ENCODE assay signal across 8 cellular contexts in genomic region chr5:176535101-176535654, GRCh38. TPM values are rescaled to one million over a fixed set of nuclear protein-coding genes. Genes with fewer than 3 reads are reported as not detected.
DNase-seq lines count a peak whose midpoint lies in the region; ATAC-seq and TF ChIP-seq lines count a peak whose summit lies in the region.

No MANE protein-coding gene starts in this region.

- H3K79me1 ChIP-seq in mesendoderm (ENCODE audit: low read length), result peaks cover 8% of the 10 kb centered on the region

- intact Hi-C loops in upper lobe of right lung (cut with DNase I), result no loop called here

- no peak overlapping the region for H2AK5ac ChIP-seq in mesendoderm (ENCODE audit: low read length)

- H3K27me3 ChIP-seq in Peyer's patch (no peaks in the 10 kb centered on the region), mesendoderm (ENCODE audit: insufficient read depth, low read length, poor library complexity) (no peaks in the 10 kb centered on the region), upper lobe of right lung (no peaks in the 10 kb centered on the region)

- no peaks in the 10 kb centered on the region for H3K9me3 ChIP-seq in Peyer's patch
- no peaks in the 10 kb centered on the region for H3K9me3 ChIP-seq in upper lobe of right lung

- H2BK5ac ChIP-seq in mesendoderm (ENCODE audit: low read length), result no peak overlapping the region

- H3K27ac ChIP-seq in Peyer's patch (peak overlapping the region; percentile 94 to 100 (median 97)), mesendoderm (ENCODE audit: low read depth, low read length) (no peak overlapping the region), upper lobe of right lung (peak overlapping the region; percentile 98)

- no CpG with 5 or more reads among the region's 10 CpGs for WGBS in mesendoderm (ENCODE audit: extremely low coverage, insufficient coverage, low lambda C conversion rate)

- peaks cover 0 to 22% (median 3%) of the 10 kb centered on the region in 3 donors for H3K36me3 ChIP-seq in Peyer's patch
- H3K36me3 ChIP-seq in mesendoderm (ENCODE audit: control insufficient read depth, insufficient read depth, low read length), result peaks cover 8% of the 10 kb centered on the region
- H3K36me3 ChIP-seq in upper lobe of right lung, result peaks cover 19% of the 10 kb centered on the region

- peak overlapping the region; percentile 100 for H3K56ac ChIP-seq in mesendoderm (ENCODE audit: low read length)

- DNase-seq in NK-92 treated with Interleukin-12 subunit alpha and Interleukin-12 subunit beta, amount 100 ng/mL, for 24 hours (lab: John Stamatoyannopoulos, UW), result peak; percentile 39
- DNase-seq in NK-92 (lab: John Stamatoyannopoulos, UW; ENCODE audit: unreplicated experiment), result no peak
- peak; percentile 61 to 80 (median 63) for DNase-seq in Peyer's patch
- DNase-seq in central memory CD4-positive, alpha-beta T cell, result peak; percentile 53
- peak; percentile 38 for DNase-seq in mesendoderm
- DNase-seq in upper lobe of right lung, result no peak
- DNase-seq in GM03348 (ENCODE audit: low spot score), result no peak

- H2BK120ac ChIP-seq in mesendoderm (ENCODE audit: low read depth, low read length), result no peak overlapping the region

- no peak overlapping the region for H3K23ac ChIP-seq in mesendoderm (ENCODE audit: low read length)

- H3K9ac ChIP-seq in mesendoderm (ENCODE audit: low read length), result peak overlapping the region; percentile 100

- no peak overlapping the region for H3K18ac ChIP-seq in mesendoderm (ENCODE audit: low read length)

- H4K8ac ChIP-seq in mesendoderm (ENCODE audit: low read depth, low read length), result no peak overlapping the region

- H3K4me2 ChIP-seq in mesendoderm (ENCODE audit: low read length), result peak overlapping the region; percentile 64

- peak; percentile 55 to 74 for TF ChIP-seq POLR2A in Peyer's patch (IDR thresholded peaks at IDR 0.05)

- ATAC-seq in upper lobe of right lung (peak; percentile 35), GM19328 (IDR thresholded peaks at IDR 0.05; ENCODE audit: unreplicated experiment) (no peak)

- H3K4ac ChIP-seq in mesendoderm (ENCODE audit: low read depth, low read length), result no peak overlapping the region

- TF ChIP-seq CTCF in Peyer's patch (IDR thresholded peaks at IDR 0.05) (no peak), upper lobe of right lung (IDR thresholded peaks at IDR 0.05) (no peak)

- no peak overlapping the region for H2BK15ac ChIP-seq in mesendoderm (replicated peaks; ENCODE audit: low read depth)

- peaks cover 19 to 56% (median 40%) of the 10 kb centered on the region in 4 donors for H3K4me1 ChIP-seq in Peyer's patch
- peaks cover 7% of the 10 kb centered on the region for H3K4me1 ChIP-seq in mesendoderm (ENCODE audit: control insufficient read depth, low read depth, low read length)
- H3K4me1 ChIP-seq in upper lobe of right lung, result peaks cover 54% of the 10 kb centered on the region

- no peak overlapping the region for H4K5ac ChIP-seq in mesendoderm (ENCODE audit: low read length)

- peaks cover 43% of the 10 kb centered on the region for H3K79me2 ChIP-seq in mesendoderm (ENCODE audit: control insufficient read depth, insufficient read depth, low read length)

- H3K4me3 ChIP-seq in Peyer's patch, result peak overlapping the region; percentile 61 to 90 (median 80)
- H3K4me3 ChIP-seq in mesendoderm (ENCODE audit: low read length), result peak overlapping the region; percentile 98
- H3K4me3 ChIP-seq in upper lobe of right lung, result peak overlapping the region; percentile 98

RNA-seq across cellular contexts. Expression of gene RNF44, which starts 2.0 kb away (rescaled TPM):
- 100 to 1,000 TPM in 1 of 4 donors, 10 to 100 TPM in 3; 46.4 to 114 (median 65.3) TPM for total RNA-seq in Peyer's patch
- polyA plus RNA-seq in mesendoderm (2013, experiment 1 of 2), result 122 TPM
- polyA plus RNA-seq in mesendoderm (2013, experiment 2 of 2), result 123 TPM
- total RNA-seq in upper lobe of right lung, result 48.0 TPM

RNA-seq across cellular contexts. Expression of gene CDHR2, which starts 14.0 kb away (rescaled TPM):
- total RNA-seq in Peyer's patch (100 to 1,000 TPM in 3 of 4 donors, 10 to 100 TPM in 1; 39.6 to 823 (median 613) TPM), upper lobe of right lung (0.35 TPM)
- polyA plus RNA-seq in mesendoderm (2013, experiment 1 of 2), result 0.07 TPM
- polyA plus RNA-seq in mesendoderm (2013, experiment 2 of 2), result not detected

Comparison
In these comparisons a context has a peak if more than half of its experiments do, and no peak if none do; other contexts are left out.
1. DNase-seq: peak in NK-92 treated with Interleukin-12 subunit alpha and Interleukin-12 subunit beta, amount 100 ng/mL, for 24 hours (single experiment), Peyer's patch (3 of 3), central memory CD4-positive, alpha-beta T cell (single experiment) and mesendoderm (single experiment); none in NK-92 (single experiment), upper lobe of right lung (single experiment) and GM03348 (single experiment).
2. RNA of gene CDHR2, which starts 14.0 kb away (total RNA-seq): 39.6 to 823 TPM in Peyer's patch; 0.35 TPM in upper lobe of right lung (single experiment); every median in the first group is over 10 times any median in the second.
3. Peak in every context shown above with its lines, with median percentiles within 50 percentile points of each other: H3K4me3 ChIP-seq.